In the genomic region with DNA sequence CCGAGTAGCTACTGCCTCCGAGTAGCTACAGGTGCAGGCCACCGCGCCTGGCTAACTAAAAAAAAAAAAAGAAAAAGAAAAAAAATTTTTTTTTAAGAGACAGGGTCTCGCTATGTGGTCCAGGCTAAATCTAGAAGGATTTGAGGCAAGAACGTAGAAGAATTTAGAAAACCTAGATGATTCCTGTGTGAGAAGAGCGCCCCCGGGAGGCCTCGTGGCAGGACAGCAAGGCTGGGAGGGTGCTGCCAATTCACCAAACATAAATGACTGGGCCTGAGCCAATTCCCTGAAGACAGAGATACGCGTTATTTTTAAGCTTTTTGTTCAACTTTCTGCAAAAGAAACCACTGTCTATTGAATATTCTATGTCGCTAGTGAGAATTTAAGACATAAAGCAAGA, we compare ENCODE assay signal across 8 cellular contexts.
A peak's percentile ranks its signal among the peaks of the same experiment; 100 is the strongest.
DNase-seq lines count a peak whose midpoint lies in the region; ATAC-seq and TF ChIP-seq lines count a peak whose summit lies in the region.

No MANE protein-coding gene starts in this region.

- H3K4me3 ChIP-seq in mammary epithelial cell (replicated peaks in 1 of 3; ENCODE audit: insufficient read depth in 1 of 3, low read depth in 2 of 3, low read length in 3 of 3) = no peak overlapping the region

- no peaks in the 10 kb centered on the region for H4K20me1 ChIP-seq in mammary epithelial cell (ENCODE audit: insufficient read depth, low read length)

- no peak overlapping the region for H3K27ac Mint-ChIP-seq in type B pancreatic cell
- no peak overlapping the region for H3K27ac Mint-ChIP-seq in natural killer cell treated with Interleukin-12 subunit alpha and Interleukin-12 subunit beta and Interleukin-15 and Interleukin-18, amount 100 ng/mL, for 72 hours

- no TSS peak for BruUV-seq in mammary epithelial cell (replicated peaks; lab: Mats Ljungman, UMichigan)

- H3K4me1 Mint-ChIP-seq in type B pancreatic cell (ENCODE audit: unreplicated experiment) = no peaks in the 10 kb centered on the region
- H3K4me1 Mint-ChIP-seq in natural killer cell treated with Interleukin-12 subunit alpha and Interleukin-12 subunit beta and Interleukin-15 and Interleukin-18, amount 100 ng/mL, for 72 hours (ENCODE audit: low read depth in 2 of 2) = no peaks in the 10 kb centered on the region

- H3K27ac ChIP-seq in mammary epithelial cell (ENCODE audit: insufficient read depth, low read depth, low read length) = no peak overlapping the region

- no peaks in the 10 kb centered on the region for H3K9me3 Mint-ChIP-seq in type B pancreatic cell
- no peaks in the 10 kb centered on the region for H3K9me3 Mint-ChIP-seq in natural killer cell treated with Interleukin-12 subunit alpha and Interleukin-12 subunit beta and Interleukin-15 and Interleukin-18, amount 100 ng/mL, for 72 hours

- WGBS in mammary epithelial cell (ENCODE audit: low coverage, missing lambda C conversion rate) = 37% methylated on average over 10 of the region's 12 CpGs

- CTCF ChIA-PET in mammary epithelial cell (lab: Charles Lee; ENCODE audit: low non-redundant PET) = interaction anchor here (0.6 to 0.7 kb wide), 2 partner anchors 690 to 726 kb away, joined by 3 to 5 read pairs; no protein-coding TSS in a partner anchor

- H3K4me2 ChIP-seq in mammary epithelial cell (ENCODE audit: insufficient read depth, low read depth, low read length) = no peak overlapping the region

- no peaks in the 10 kb centered on the region for H3K36me3 ChIP-seq in mammary epithelial cell (ENCODE audit: insufficient read depth, low read length)

- H3K36me3 Mint-ChIP-seq in type B pancreatic cell = no peaks in the 10 kb centered on the region
- no peaks in the 10 kb centered on the region for H3K36me3 Mint-ChIP-seq in natural killer cell treated with Interleukin-12 subunit alpha and Interleukin-12 subunit beta and Interleukin-15 and Interleukin-18, amount 100 ng/mL, for 72 hours

- DNase-seq in stimulated activated CD4-positive, alpha-beta T cell treated with anti-CD3 and anti-CD28 coated beads, Interleukin-15, amount 100 ng/mL, for 24 hours = peak; percentile 41
- DNase-seq in stimulated activated CD4-positive, alpha-beta T cell treated with anti-CD3 and anti-CD28 coated beads, Interleukin-12 subunit alpha, Interleukin-12 subunit beta, amount 100 ng/mL, for 4 hours = no peak
- DNase-seq in NCI-H526 (lab: John Stamatoyannopoulos, UW) (peak; percentile 2 to 70), mammary epithelial cell (peak; percentile 43), type B pancreatic cell (ENCODE audit: extremely low spot score, unreplicated experiment) (no peak)
- DNase-seq in natural killer cell treated with Interleukin-12 subunit alpha and Interleukin-12 subunit beta and Interleukin-15 and Interleukin-18, amount 100 ng/mL, for 72 hours (ENCODE audit: low spot score) = no peak

- no peaks in the 10 kb centered on the region for H3K9me3 ChIP-seq in mammary epithelial cell (replicated peaks; ENCODE audit: insufficient read depth, low read length)

- H3K4me1 ChIP-seq in mammary epithelial cell (ENCODE audit: insufficient read depth, low read length) = peaks cover 6% of the 10 kb centered on the region

- TF ChIP-seq CTCF in mammary epithelial cell (conservative IDR thresholded peaks at IDR 0.05 in 1 of 2, IDR thresholded peaks at IDR 0.05 in 1 of 2; ENCODE audit: extremely low read depth in 1 of 2, insufficient read depth in 1 of 2, low read depth in 1 of 2, low read length in 2 of 2) (peak; percentile 63 to 68), type B pancreatic cell (conservative IDR thresholded peaks at IDR 0.05) (peak; percentile 65)

- no peak for ATAC-seq in natural killer cell treated with Interleukin-12 subunit alpha and Interleukin-12 subunit beta and Interleukin-15 and Interleukin-18, amount 100 ng/mL, for 72 hours
- ATAC-seq in GM21515 (IDR thresholded peaks at IDR 0.05; ENCODE audit: unreplicated experiment) (no peak), HG02759 (IDR thresholded peaks at IDR 0.05; ENCODE audit: unreplicated experiment) (no peak)

- intact Hi-C loops in mammary epithelial cell (cut with micrococcal nuclease) = loop anchor here (1.0 to 10.0 kb wide), 3 partner anchors 302 to 729 kb away; partner anchors contain the start of gene MXD1

- no peaks in the 10 kb centered on the region for H3K79me2 ChIP-seq in mammary epithelial cell (ENCODE audit: insufficient read depth, low read length)

- in situ Hi-C loops in mammary epithelial cell (cut with MboI; ENCODE audit: low sequenced_read_pairs in 2 of 2) = loop anchor here (10.0 to 25.0 kb wide), 2 partner anchors 156 to 339 kb away; partner anchors contain the start of gene FAM136A (in 1 of the 2)

- H3K27me3 ChIP-seq in mammary epithelial cell (ENCODE audit: insufficient read depth, low read length) = no peaks in the 10 kb centered on the region

- dilution Hi-C loops in mammary epithelial cell (cut with HindIII; ENCODE audit: low sequenced_read_pairs) = loop anchor here (5.0 to 25.0 kb wide), 2 partner anchors 91 to 331 kb away; partner anchors contain the start of genes FAM136A and TGFA

- H3K4me3 Mint-ChIP-seq in type B pancreatic cell = no peak overlapping the region
- no peak overlapping the region for H3K4me3 Mint-ChIP-seq in natural killer cell treated with Interleukin-12 subunit alpha and Interleukin-12 subunit beta and Interleukin-15 and Interleukin-18, amount 100 ng/mL, for 72 hours

- H3K9ac ChIP-seq in mammary epithelial cell (ENCODE audit: insufficient read depth, low read length) = no peak overlapping the region

- no peak overlapping the region for H2AFZ ChIP-seq in mammary epithelial cell (ENCODE audit: low read depth, low read length)

- H3K27me3 Mint-ChIP-seq in type B pancreatic cell = peaks cover 28% of the 10 kb centered on the region
- peaks cover 10 to 12% of the 10 kb centered on the region in 2 donors for H3K27me3 Mint-ChIP-seq in natural killer cell treated with Interleukin-12 subunit alpha and Interleukin-12 subunit beta and Interleukin-15 and Interleukin-18, amount 100 ng/mL, for 72 hours

Comparison
In these comparisons a context has a peak if more than half of its experiments do, and no peak if none do; other contexts are left out.
1. DNase-seq: peak in stimulated activated CD4-positive, alpha-beta T cell treated with anti-CD3 and anti-CD28 coated beads, Interleukin-15, amount 100 ng/mL, for 24 hours (single experiment), NCI-H526 (2 of 2) and mammary epithelial cell (single experiment); none in stimulated activated CD4-positive, alpha-beta T cell treated with anti-CD3 and anti-CD28 coated beads, Interleukin-12 subunit alpha, Interleukin-12 subunit beta, amount 100 ng/mL, for 4 hours (single experiment), type B pancreatic cell (single experiment) and natural killer cell treated with Interleukin-12 subunit alpha and Interleukin-12 subunit beta and Interleukin-15 and Interleukin-18, amount 100 ng/mL, for 72 hours (single experiment).